8 cellular contexts compared by ENCODE assay signal in genomic region chr16:68093816-68094613, GRCh38. TPM values are rescaled to one million over a fixed set of nuclear protein-coding genes. Genes with fewer than 3 reads are reported as not detected.
DNase-seq lines count a peak whose midpoint lies in the region; ATAC-seq and TF ChIP-seq lines count a peak whose summit lies in the region.

No MANE protein-coding gene starts in this region.

- TF ChIP-seq CTCF in ascending aorta (IDR thresholded peaks at IDR 0.05) = peak in 2 of 3 experiments; percentile 25 to 49
- TF ChIP-seq CTCF in left lung (IDR thresholded peaks at IDR 0.05) = no peak

- no peak overlapping the region for H3K4me3 ChIP-seq in CD4-positive, alpha-beta memory T cell (ENCODE audit: low read length in 2 of 2)
- no peak overlapping the region for H3K4me3 ChIP-seq in ascending aorta
- H3K4me3 ChIP-seq in left lung = no peak overlapping the region

- ATAC-seq in left lung (peak; percentile 59), GM21825 (IDR thresholded peaks at IDR 0.05; ENCODE audit: unreplicated experiment) (no peak)

- no peaks in the 10 kb centered on the region for H3K36me3 ChIP-seq in CD4-positive, alpha-beta memory T cell (ENCODE audit: insufficient read depth, low read length)
- H3K36me3 ChIP-seq in ascending aorta (no peaks in the 10 kb centered on the region), left lung (peaks cover 0 to 5% of the 10 kb centered on the region in 2 donors)

- CTCF ChIA-PET in CD4-positive, alpha-beta memory T cell (lab: Charles Lee; ENCODE audit: partially characterized antibody) = interaction anchor here (0.7 to 4.8 kb wide), 29 partner anchors 9 to 233 kb away, joined by 3 to 35 read pairs (median 5); partner anchors contain the start of gene NFATC3
- CTCF ChIA-PET in activated naive CD4-positive, alpha-beta T cell treated with anti-CD3 and anti-CD28 coated beads, Interleukin-2, amount 10 ng/mL, durations not matched to agents 7 days and 5 days (lab: Charles Lee) = interaction anchor here (0.6 to 5.2 kb wide), 14 partner anchors 9 to 420 kb away, joined by 3 to 47 read pairs (median 5); partner anchors contain the start of genes NFATC3, PRMT7 and SLC7A6OS

- intact Hi-C loops in CD4-positive, alpha-beta memory T cell (cut with micrococcal nuclease) = loop anchor here (1.0 kb wide), 2 partner anchors 9 to 135 kb away; partner anchors contain the start of gene NFATC3
- intact Hi-C loops in ascending aorta (cut with DNase I) (no loop called here), left lung (cut with DNase I) (loop anchor here in 1 of 2 donors (10.0 kb wide), 1 partner anchor 131 kb away; no protein-coding TSS in a partner anchor)

- H3K9me3 ChIP-seq in CD4-positive, alpha-beta memory T cell (ENCODE audit: control insufficient read depth in 1 of 2, low read length in 2 of 2) = no peaks in the 10 kb centered on the region
- H3K9me3 ChIP-seq in ascending aorta = no peaks in the 10 kb centered on the region
- H3K9me3 ChIP-seq in left lung = no peaks in the 10 kb centered on the region

- H3K9me3 Mint-ChIP-seq in CD4-positive, alpha-beta memory T cell = no peaks in the 10 kb centered on the region
- H3K9me3 Mint-ChIP-seq in IgD-negative memory B cell = no peaks in the 10 kb centered on the region
- no peaks in the 10 kb centered on the region for H3K9me3 Mint-ChIP-seq in activated naive CD4-positive, alpha-beta T cell treated with anti-CD3 and anti-CD28 coated beads, Interleukin-2, amount 10 ng/mL, durations not matched to agents 7 days and 5 days

- peaks cover 89% of the 10 kb centered on the region for H3K4me1 ChIP-seq in CD4-positive, alpha-beta memory T cell (ENCODE audit: insufficient read depth, low read length)
- H3K4me1 ChIP-seq in ascending aorta = peaks cover 3 to 41% of the 10 kb centered on the region in 2 donors
- H3K4me1 ChIP-seq in left lung = peaks cover 23 to 66% of the 10 kb centered on the region in 2 donors

- POLR2A ChIA-PET in CD4-positive, alpha-beta memory T cell (lab: Charles Lee; ENCODE audit: partially characterized antibody) = interaction anchor here (0.7 to 2.1 kb wide), 9 partner anchors 9 to 158 kb away, joined by 3 to 11 read pairs (median 5); partner anchors contain the start of genes NFATC3 and PSMB10

- H3K36me3 Mint-ChIP-seq in CD4-positive, alpha-beta memory T cell = peaks cover 0 to 7% of the 10 kb centered on the region in 2 donors
- H3K36me3 Mint-ChIP-seq in IgD-negative memory B cell = peaks cover 2% of the 10 kb centered on the region
- H3K36me3 Mint-ChIP-seq in activated naive CD4-positive, alpha-beta T cell treated with anti-CD3 and anti-CD28 coated beads, Interleukin-2, amount 10 ng/mL, durations not matched to agents 7 days and 5 days = peaks cover 6% of the 10 kb centered on the region

- peak in 2 of 5 donors; percentile 40 to 43 for DNase-seq in CD4-positive, alpha-beta memory T cell
- DNase-seq in ascending aorta (ENCODE audit: low spot score in 2 of 2) = no peak
- no peak for DNase-seq in left lung
- no peak for DNase-seq in NCI-H2107 treated with DMSO at 0.1 percent for 48 hours (lab: John Stamatoyannopoulos, UW; ENCODE audit: unreplicated experiment)
- no peak for DNase-seq in activated naive CD4-positive, alpha-beta T cell treated with anti-CD3 and anti-CD28 coated beads, Interleukin-2, amount 10 ng/mL, durations not matched to agents 7 days and 5 days
- DNase-seq in kidney glomerular epithelial cell (lab: John Stamatoyannopoulos, UW) = no peak

- H3K27me3 Mint-ChIP-seq in CD4-positive, alpha-beta memory T cell = no peaks in the 10 kb centered on the region
- H3K27me3 Mint-ChIP-seq in IgD-negative memory B cell = no peaks in the 10 kb centered on the region
- no peaks in the 10 kb centered on the region for H3K27me3 Mint-ChIP-seq in activated naive CD4-positive, alpha-beta T cell treated with anti-CD3 and anti-CD28 coated beads, Interleukin-2, amount 10 ng/mL, durations not matched to agents 7 days and 5 days

- H3K4me3 Mint-ChIP-seq in CD4-positive, alpha-beta memory T cell = peak overlapping the region in 6 of 8 donors; percentile 29 to 64 (median 50)
- no peak overlapping the region for H3K4me3 Mint-ChIP-seq in IgD-negative memory B cell
- H3K4me3 Mint-ChIP-seq in activated naive CD4-positive, alpha-beta T cell treated with anti-CD3 and anti-CD28 coated beads, Interleukin-2, amount 10 ng/mL, durations not matched to agents 7 days and 5 days = no peak overlapping the region

- peaks cover 60 to 90% (median 74%) of the 10 kb centered on the region in 4 donors for H3K4me1 Mint-ChIP-seq in CD4-positive, alpha-beta memory T cell
- peaks cover 56 to 60% (median 57%) of the 10 kb centered on the region in 3 donors for H3K4me1 Mint-ChIP-seq in IgD-negative memory B cell
- H3K4me1 Mint-ChIP-seq in activated naive CD4-positive, alpha-beta T cell treated with anti-CD3 and anti-CD28 coated beads, Interleukin-2, amount 10 ng/mL, durations not matched to agents 7 days and 5 days = peaks cover 69% of the 10 kb centered on the region

- H3K27me3 ChIP-seq in CD4-positive, alpha-beta memory T cell (ENCODE audit: insufficient read depth, low read length) = no peaks in the 10 kb centered on the region
- no peaks in the 10 kb centered on the region for H3K27me3 ChIP-seq in ascending aorta
- no peaks in the 10 kb centered on the region for H3K27me3 ChIP-seq in left lung

- H3K27ac ChIP-seq in CD4-positive, alpha-beta memory T cell (ENCODE audit: low read depth, low read length) = no peak overlapping the region
- H3K27ac ChIP-seq in ascending aorta (no peak overlapping the region), left lung (no peak overlapping the region)

- peak overlapping the region; percentile 50 to 96 (median 84) for H3K27ac Mint-ChIP-seq in CD4-positive, alpha-beta memory T cell
- H3K27ac Mint-ChIP-seq in IgD-negative memory B cell = peak overlapping the region in 2 of 3 donors; percentile 35 to 62
- H3K27ac Mint-ChIP-seq in activated naive CD4-positive, alpha-beta T cell treated with anti-CD3 and anti-CD28 coated beads, Interleukin-2, amount 10 ng/mL, durations not matched to agents 7 days and 5 days = no peak overlapping the region

RNA-seq across cellular contexts. Expression of gene NFATC3, which starts 8.8 kb away (rescaled TPM):
- total RNA-seq in CD4-positive, alpha-beta memory T cell = 100 to 1,000 TPM; 127 to 134 TPM
- 10 to 100 TPM; 76.5 to 94.9 TPM for polyA plus RNA-seq in CD4-positive, alpha-beta memory T cell
- 47.2 TPM for polyA plus RNA-seq in IgD-negative memory B cell
- total RNA-seq in ascending aorta = 36.4 TPM
- total RNA-seq in left lung = 10 to 100 TPM; 58.5 to 65.8 TPM

Comparison
In these comparisons a context has a peak if more than half of its experiments do, and no peak if none do; other contexts are left out.
1. H3K4me3 Mint-ChIP-seq: peak in CD4-positive, alpha-beta memory T cell (6 of 8); none in IgD-negative memory B cell (0 of 4) and activated naive CD4-positive, alpha-beta T cell treated with anti-CD3 and anti-CD28 coated beads, Interleukin-2, amount 10 ng/mL, durations not matched to agents 7 days and 5 days (single experiment).
2. CTCF ChIP-seq: peak in ascending aorta (2 of 3); none in left lung (0 of 2).